In the genomic region with DNA sequence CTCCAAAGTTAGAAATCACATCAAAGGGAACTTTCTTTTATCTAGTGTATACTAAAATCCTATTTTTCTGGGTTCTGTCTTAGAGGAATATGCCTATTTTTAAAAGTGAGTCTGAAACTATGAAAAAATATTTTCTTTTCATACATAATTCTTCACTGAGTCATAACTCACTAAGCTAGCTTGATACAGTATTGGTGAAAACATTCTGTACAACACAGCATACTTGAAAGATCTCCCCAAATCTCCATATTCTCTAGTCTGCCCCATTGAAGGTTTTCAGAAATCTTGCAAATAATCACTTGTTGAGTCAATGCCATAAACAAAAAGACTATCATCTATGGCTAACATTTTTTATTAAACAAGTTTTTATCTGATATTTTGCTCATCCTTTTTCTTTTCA, we compare ENCODE assay signal across 1 cellular context.
TF ChIP-seq lines count a peak whose summit lies in the region.

No MANE protein-coding gene starts in this region.

TF ChIP-seq in SK-N-SH treated with all-trans-retinoic acid at 6 μM for 48 hours, 23 proteins besides CTCF, POLR2A, EP300 and RAD21 (continued from another document):
- TF ChIP-seq, protein P1, sequence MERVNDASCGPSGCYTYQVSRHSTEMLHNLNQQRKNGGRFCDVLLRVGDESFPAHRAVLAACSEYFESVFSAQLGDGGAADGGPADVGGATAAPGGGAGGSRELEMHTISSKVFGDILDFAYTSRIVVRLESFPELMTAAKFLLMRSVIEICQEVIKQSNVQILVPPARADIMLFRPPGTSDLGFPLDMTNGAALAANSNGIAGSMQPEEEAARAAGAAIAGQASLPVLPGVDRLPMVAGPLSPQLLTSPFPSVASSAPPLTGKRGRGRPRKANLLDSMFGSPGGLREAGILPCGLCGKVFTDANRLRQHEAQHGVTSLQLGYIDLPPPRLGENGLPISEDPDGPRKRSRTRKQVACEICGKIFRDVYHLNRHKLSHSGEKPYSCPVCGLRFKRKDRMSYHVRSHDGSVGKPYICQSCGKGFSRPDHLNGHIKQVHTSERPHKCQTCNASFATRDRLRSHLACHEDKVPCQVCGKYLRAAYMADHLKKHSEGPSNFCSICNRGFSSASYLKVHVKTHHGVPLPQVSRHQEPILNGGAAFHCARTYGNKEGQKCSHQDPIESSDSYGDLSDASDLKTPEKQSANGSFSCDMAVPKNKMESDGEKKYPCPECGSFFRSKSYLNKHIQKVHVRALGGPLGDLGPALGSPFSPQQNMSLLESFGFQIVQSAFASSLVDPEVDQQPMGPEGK (CRISPR knock-in tag; IDR thresholded peaks at IDR 0.05; ENCODE audit: borderline replicate concordance), result no peak
- no peak for TF ChIP-seq TOX (CRISPR knock-in tag; IDR thresholded peaks at IDR 0.05; ENCODE audit: borderline replicate concordance)
- no peak for TF ChIP-seq ZFP30 (CRISPR knock-in tag; IDR thresholded peaks at IDR 0.05)
- no peak for TF ChIP-seq ZNF565 (CRISPR knock-in tag; conservative IDR thresholded peaks at IDR 0.05; ENCODE audit: low read depth)
- no peak for TF ChIP-seq ZC3H10 (CRISPR knock-in tag; IDR thresholded peaks at IDR 0.05)
- no peak for TF ChIP-seq ZNF70 (CRISPR knock-in tag; IDR thresholded peaks at IDR 0.05)
- TF ChIP-seq, protein P2, sequence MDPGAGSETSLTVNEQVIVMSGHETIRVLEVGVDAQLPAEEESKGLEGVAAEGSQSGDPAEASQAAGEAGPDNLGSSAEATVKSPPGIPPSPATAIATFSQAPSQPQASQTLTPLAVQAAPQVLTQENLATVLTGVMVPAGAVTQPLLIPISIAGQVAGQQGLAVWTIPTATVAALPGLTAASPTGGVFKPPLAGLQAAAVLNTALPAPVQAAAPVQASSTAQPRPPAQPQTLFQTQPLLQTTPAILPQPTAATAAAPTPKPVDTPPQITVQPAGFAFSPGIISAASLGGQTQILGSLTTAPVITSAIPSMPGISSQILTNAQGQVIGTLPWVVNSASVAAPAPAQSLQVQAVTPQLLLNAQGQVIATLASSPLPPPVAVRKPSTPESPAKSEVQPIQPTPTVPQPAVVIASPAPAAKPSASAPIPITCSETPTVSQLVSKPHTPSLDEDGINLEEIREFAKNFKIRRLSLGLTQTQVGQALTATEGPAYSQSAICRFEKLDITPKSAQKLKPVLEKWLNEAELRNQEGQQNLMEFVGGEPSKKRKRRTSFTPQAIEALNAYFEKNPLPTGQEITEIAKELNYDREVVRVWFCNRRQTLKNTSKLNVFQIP (CRISPR knock-in tag; IDR thresholded peaks at IDR 0.05; ENCODE audit: borderline replicate concordance, low read depth), result no peak
- TF ChIP-seq OSR1 (CRISPR knock-in tag; IDR thresholded peaks at IDR 0.05), result no peak
- no peak for TF ChIP-seq ISL1 (CRISPR knock-in tag; IDR thresholded peaks at IDR 0.05)
- TF ChIP-seq GLIS3 (CRISPR knock-in tag; IDR thresholded peaks at IDR 0.05), result no peak
- no peak for TF ChIP-seq CSDC2 (CRISPR knock-in tag; IDR thresholded peaks at IDR 0.05)
- TF ChIP-seq, protein P3, sequence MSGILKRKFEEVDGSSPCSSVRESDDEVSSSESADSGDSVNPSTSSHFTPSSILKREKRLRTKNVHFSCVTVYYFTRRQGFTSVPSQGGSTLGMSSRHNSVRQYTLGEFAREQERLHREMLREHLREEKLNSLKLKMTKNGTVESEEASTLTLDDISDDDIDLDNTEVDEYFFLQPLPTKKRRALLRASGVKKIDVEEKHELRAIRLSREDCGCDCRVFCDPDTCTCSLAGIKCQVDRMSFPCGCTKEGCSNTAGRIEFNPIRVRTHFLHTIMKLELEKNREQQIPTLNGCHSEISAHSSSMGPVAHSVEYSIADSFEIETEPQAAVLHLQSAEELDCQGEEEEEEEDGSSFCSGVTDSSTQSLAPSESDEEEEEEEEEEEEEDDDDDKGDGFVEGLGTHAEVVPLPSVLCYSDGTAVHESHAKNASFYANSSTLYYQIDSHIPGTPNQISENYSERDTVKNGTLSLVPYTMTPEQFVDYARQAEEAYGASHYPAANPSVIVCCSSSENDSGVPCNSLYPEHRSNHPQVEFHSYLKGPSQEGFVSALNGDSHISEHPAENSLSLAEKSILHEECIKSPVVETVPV (CRISPR knock-in tag; IDR thresholded peaks at IDR 0.05), result no peak
- no peak for TF ChIP-seq ZFP3 (CRISPR knock-in tag; IDR thresholded peaks at IDR 0.05)
- TF ChIP-seq ARNTL (CRISPR knock-in tag; IDR thresholded peaks at IDR 0.05; ENCODE audit: borderline replicate concordance, low read depth), result no peak
- no peak for TF ChIP-seq ESRRG (CRISPR knock-in tag; IDR thresholded peaks at IDR 0.05)
- no peak for TF ChIP-seq TCF4 (CRISPR knock-in tag; IDR thresholded peaks at IDR 0.05; ENCODE audit: borderline replicate concordance)
- TF ChIP-seq, protein P4, sequence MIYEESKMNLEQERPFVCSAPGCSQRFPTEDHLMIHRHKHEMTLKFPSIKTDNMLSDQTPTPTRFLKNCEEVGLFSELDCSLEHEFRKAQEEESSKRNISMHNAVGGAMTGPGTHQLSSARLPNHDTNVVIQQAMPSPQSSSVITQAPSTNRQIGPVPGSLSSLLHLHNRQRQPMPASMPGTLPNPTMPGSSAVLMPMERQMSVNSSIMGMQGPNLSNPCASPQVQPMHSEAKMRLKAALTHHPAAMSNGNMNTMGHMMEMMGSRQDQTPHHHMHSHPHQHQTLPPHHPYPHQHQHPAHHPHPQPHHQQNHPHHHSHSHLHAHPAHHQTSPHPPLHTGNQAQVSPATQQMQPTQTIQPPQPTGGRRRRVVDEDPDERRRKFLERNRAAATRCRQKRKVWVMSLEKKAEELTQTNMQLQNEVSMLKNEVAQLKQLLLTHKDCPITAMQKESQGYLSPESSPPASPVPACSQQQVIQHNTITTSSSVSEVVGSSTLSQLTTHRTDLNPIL (CRISPR knock-in tag; IDR thresholded peaks at IDR 0.05; ENCODE audit: low read depth), result no peak
